Comparison of ENCODE assay signal across 11 cellular contexts in genomic region chr1:93033785-93034184, GRCh38. TPM values are rescaled to one million over a fixed set of nuclear protein-coding genes. Genes with fewer than 3 reads are reported as not detected.
DNase-seq lines count a peak whose midpoint lies in the region; ATAC-seq, FAIRE-seq and TF ChIP-seq lines count a peak whose summit lies in the region.
"Had no signal": no experiment of that assay in that cellular context is flagged by ENCODE, and none has a peak within 500 bp of the region (broad histone marks: within the 10 kb centered on the region; RNA-seq: fewer than 3 reads in every experiment).

No MANE protein-coding gene starts in this region.

- peaks cover 25% of the 10 kb centered on the region for H3K4me1 ChIP-seq in GM12878 (ENCODE audit: control insufficient read depth, insufficient read depth, low read length)

- RAD21 ChIA-PET in GM12878 (lab: Charles Lee; ENCODE audit: unreplicated experiment): interaction anchor here (0.6 to 2.2 kb wide), 11 partner anchors 9 to 83 kb away, joined by 3 to 9 read pairs (median 5); partner anchors contain the start of gene MTF2

- H3K9me3 Mint-ChIP-seq in immature natural killer cell (no peaks in the 10 kb centered on the region), chondrocyte (ENCODE audit: low read depth) (no peaks in the 10 kb centered on the region)

- DNase-seq in GM12878 (ENCODE audit: low read depth, low spot score) (peak; percentile 48), immature natural killer cell (no peak), chondrocyte (ENCODE audit: low spot score) (no peak), DMS79 treated with DMSO at 0.1 percent for 48 hours (lab: John Stamatoyannopoulos, UW) (no peak)
- DNase-seq in stimulated activated CD4-positive, alpha-beta T cell treated with anti-CD3 and anti-CD28 coated beads, Interleukin-2, amount 100 ng/mL, for 48 hours: no peak
- DNase-seq: activated CD4-positive, CD25-positive, alpha-beta regulatory T cell; cerebellar nuclear complex; NCI-H1048 had no signal

- H3K27ac Mint-ChIP-seq in immature natural killer cell (no peak overlapping the region), chondrocyte (ENCODE audit: unreplicated experiment) (no peak overlapping the region)

- TF ChIP-seq POLR2A in GM18505 (IDR thresholded peaks at IDR 0.05; ENCODE audit: borderline replicate concordance, extremely low read depth, insufficient read depth, insufficient read length): no peak
- TF ChIP-seq POLR2A in GM12878 (IDR thresholded peaks at IDR 0.05; ENCODE audit: low read depth, low read length): no peak

- SMC1A ChIA-PET in GM12878 (lab: Charles Lee; ENCODE audit: uncharacterized antibody, unreplicated experiment): interaction anchor here (0.7 to 3.3 kb wide), 14 partner anchors 9 to 174 kb away, joined by 3 to 21 read pairs (median 4); no protein-coding TSS in a partner anchor

- no peaks in the 10 kb centered on the region for H3K9me3 ChIP-seq in GM12878 (replicated peaks; ENCODE audit: control insufficient read depth, insufficient read depth, low read length)

- TF ChIP-seq CTCF in GM12878 (IDR thresholded peaks at IDR 0.05 in 2 of 3, conservative IDR thresholded peaks at IDR 0.05 in 1 of 3; ENCODE audit: control insufficient read depth in 2 of 3, extremely low read depth in 1 of 3, insufficient read depth in 1 of 3, low read depth in 3 of 3, low read length in 3 of 3) (no peak), chondrocyte (IDR thresholded peaks at IDR 0.05) (no peak)

- H3K4me1 Mint-ChIP-seq in immature natural killer cell (peaks cover 4 to 9% of the 10 kb centered on the region in 2 donors), chondrocyte (ENCODE audit: low read depth) (no peaks in the 10 kb centered on the region)

- 50% methylated on average over 3 of the region's 3 CpGs for WGBS in GM12878 (ENCODE audit: insufficient coverage, insufficient replicate concordance, low lambda C conversion rate, missing lambda C conversion rate)

- H3K4me2 ChIP-seq in GM12878 (ENCODE audit: control insufficient read depth, insufficient read depth): peak overlapping the region; percentile 88

- no peaks in the 10 kb centered on the region for H3K79me2 ChIP-seq in GM12878 (ENCODE audit: control insufficient read depth, insufficient read depth, low read length)

- FAIRE-seq in GM12878 (lab: Jason Lieb, UNC): peak; percentile 96

- H3K27me3 ChIP-seq in GM12878 (replicated peaks in 1 of 2; ENCODE audit: control insufficient read depth in 2 of 2, insufficient read depth in 2 of 2, low read length in 1 of 2): no peaks in the 10 kb centered on the region

- H3K4me3 Mint-ChIP-seq in immature natural killer cell: no peak overlapping the region
- H3K4me3 Mint-ChIP-seq in chondrocyte (ENCODE audit: unreplicated experiment): no peak overlapping the region

- in situ Hi-C loops in GM12878 (cut with MboI): no loop called here

- no TSS peak for BruUV-seq in GM12878 (replicated peaks; lab: Mats Ljungman, UMichigan)

- POLR2A ChIA-PET in GM12878 (lab: Charles Lee): interaction anchor here (0.6 to 1.8 kb wide), 4 partner anchors 9 to 167 kb away, joined by 3 to 5 read pairs (median 4); no protein-coding TSS in a partner anchor

- peak overlapping the region; percentile 41; the same call in 1 of the 2 replicates for H3K4me3 ChIP-seq in GM12878

- CTCF ChIA-PET in GM12878 (lab: Yijun Ruan, JAX): interaction anchor here (1.0 to 22.9 kb wide), 10 partner anchors 9 to 202 kb away, joined by 3 to 445 read pairs (median 5); no protein-coding TSS in a partner anchor

- no peak for TF ChIP-seq RAD21 in GM12878 (IDR thresholded peaks at IDR 0.05; ENCODE audit: insufficient read depth, low read depth, low read length)

- H3K36me3 ChIP-seq in GM12878 (ENCODE audit: control insufficient read depth in 2 of 2, insufficient read depth in 2 of 2, low read length in 1 of 2): no peaks in the 10 kb centered on the region

- peaks cover 0 to 4% (median 2%) of the 10 kb centered on the region in 3 donors for H3K27me3 Mint-ChIP-seq in immature natural killer cell (ENCODE audit: low read depth in 3 of 3)
- H3K27me3 Mint-ChIP-seq in chondrocyte (ENCODE audit: low read depth): no peaks in the 10 kb centered on the region

- ATAC-seq in GM18505 (IDR thresholded peaks at IDR 0.05; ENCODE audit: unreplicated experiment) (peak; percentile 88), GM21447 (IDR thresholded peaks at IDR 0.05; ENCODE audit: unreplicated experiment) (peak; percentile 93), HG03342 (IDR thresholded peaks at IDR 0.05; ENCODE audit: unreplicated experiment) (peak; percentile 73), GM12878 (peak; percentile 97)

- intact Hi-C loops in GM12878 (cut with micrococcal nuclease; ENCODE audit: unreplicated experiment): loop anchor here (1.0 kb wide), 1 partner anchor 46 kb away; the partner anchor contains the start of gene MTF2

- no peak overlapping the region for H3K9ac ChIP-seq in GM12878 (ENCODE audit: control insufficient read depth, insufficient read depth, low read length)

- peak overlapping the region; percentile 59 for H3K27ac ChIP-seq in GM12878 (ENCODE audit: control insufficient read depth, insufficient read depth)

- no peak for TF ChIP-seq EP300 in GM12878 (IDR thresholded peaks at IDR 0.05; ENCODE audit: borderline replicate concordance in 1 of 2, control insufficient read depth in 1 of 2, low read depth in 2 of 2, low read length in 2 of 2)

- H3K36me3 Mint-ChIP-seq in immature natural killer cell (no peaks in the 10 kb centered on the region), chondrocyte (ENCODE audit: low read depth) (no peaks in the 10 kb centered on the region)

- H2AFZ ChIP-seq in GM12878 (ENCODE audit: control insufficient read depth, low read depth, low read length): peak overlapping the region; percentile 38

- no peaks in the 10 kb centered on the region for H4K20me1 ChIP-seq in GM12878 (ENCODE audit: control insufficient read depth, insufficient read depth)

TF ChIP-seq in GM12878, 131 proteins besides CTCF, POLR2A, EP300 and RAD21 (continues in another document):
- TF ChIP-seq TAF1 (IDR thresholded peaks at IDR 0.05; ENCODE audit: borderline replicate concordance, low read depth, low read length): no peak
- TF ChIP-seq HDAC6 (IDR thresholded peaks at IDR 0.05; ENCODE audit: unreplicated experiment): no peak
- no peak for TF ChIP-seq ASH2L (IDR thresholded peaks at IDR 0.05; ENCODE audit: borderline replicate concordance, low read depth)
- TF ChIP-seq FOS (IDR thresholded peaks at IDR 0.05; ENCODE audit: borderline replicate concordance, extremely low read depth, insufficient read length): no peak
- no peak for TF ChIP-seq WRNIP1 (IDR thresholded peaks at IDR 0.05; ENCODE audit: borderline replicate concordance, low read depth, low read length)
- no peak for TF ChIP-seq USF1 (IDR thresholded peaks at IDR 0.05; ENCODE audit: borderline replicate concordance, extremely low read length, insufficient read depth, low read depth, low read length)
- TF ChIP-seq HSF1 (IDR thresholded peaks at IDR 0.05; ENCODE audit: low read depth, low read length): no peak
- peak; percentile 91 to 93 for TF ChIP-seq BHLHE40 (IDR thresholded peaks at IDR 0.05; ENCODE audit: borderline replicate concordance in 1 of 2, low read depth in 2 of 2, low read length in 1 of 2)
- no peak for TF ChIP-seq PKNOX1 (IDR thresholded peaks at IDR 0.05)

RNA-seq across cellular contexts. Expression of gene MTF2, which starts 45.3 kb away (rescaled TPM):
- 208 and 233 TPM in 2 replicates for total RNA-seq in GM12878 (2013; cell fraction: nucleolus; rRNA removed)
- total RNA-seq in GM12878 (2014; rRNA removed) (33.3 and 41.8 TPM in 2 replicates), GM12878 (2014; rRNA removed; fragmentation: Illumina TruSeq; extraction: Trizol) (43.6 and 44.3 TPM in 2 replicates), GM12878 (2021) (45.9 and 54.8 TPM in 2 replicates), chondrocyte (17.7 to 22.4 TPM (median 20.0 TPM) in 3 replicates)
- 15.5 TPM for polyA plus RNA-seq in GM12878 (2011; ENCODE audit: low read depth)
- polyA plus RNA-seq in GM12878 (2011; rRNA removed) (74.9 and 102 TPM in 2 replicates), GM12878 (2014; fragmentation: Illumina TruSeq; extraction: Trizol) (38.8 and 40.7 TPM in 2 replicates), GM12878 (2014; fragmentation: Nextera tagmentation; extraction: Ambion mirVana) (10 to 100 TPM; 22.6 to 30.6 TPM), GM12878 (2014; rRNA removed) (32.3 and 41.9 TPM in 2 replicates), GM12878 (2016; fragmentation: Nextera tagmentation; extraction: Ambion mirVana) (10 to 100 TPM; 67.4 to 69.4 TPM), immature natural killer cell (100 to 1,000 TPM in 1 of 3 donors, 10 to 100 TPM in 2; 50.1 to 101 (median 74.9) TPM)
- polyA plus RNA-seq in GM12878 (2011; cell fraction: cytosol; rRNA removed): 35.9 and 38.8 TPM in 2 replicates
- 35.1 and 45.2 TPM in 2 replicates for polyA plus RNA-seq in GM12878 (2011; cell fraction: nucleus; rRNA removed)
- 23.9 and 26.9 TPM in 2 replicates for polyA plus RNA-seq in GM12878 (2012)
- polyA minus RNA-seq in GM12878 (2011; rRNA and poly(A)+ RNA removed): 99.2 and 125 TPM in 2 replicates
- polyA minus RNA-seq in GM12878 (2011; cell fraction: cytosol; rRNA and poly(A)+ RNA removed): 32.7 and 33.9 TPM in 2 replicates
- polyA minus RNA-seq in GM12878 (2011; cell fraction: nucleus; rRNA and poly(A)+ RNA removed): 51.7 and 64.1 TPM in 2 replicates
